In genomic region chr19:10086904-10087256, GRCh38 we compare ENCODE assay signal across 8 cellular contexts. TPM values are rescaled to one million over a fixed set of nuclear protein-coding genes. Genes with fewer than 3 reads are reported as not detected.
A peak's percentile ranks its signal among the peaks of the same experiment; 100 is the strongest.
DNase-seq lines count a peak whose midpoint lies in the region; ATAC-seq, FAIRE-seq and TF ChIP-seq lines count a peak whose summit lies in the region.

No MANE protein-coding gene starts in this region.

- peak overlapping the region in 3 of 4 donors; percentile 62 to 71 (median 65) for H3K27ac ChIP-seq in pancreas

- WGBS in pancreas, 2 donors = 32 to 39% methylated on average over 26 of the region's 26 CpGs

- H3K9me3 Mint-ChIP-seq in activated CD4-positive, alpha-beta T cell treated with anti-CD3 and anti-CD28 coated beads, Interleukin-2, amount 10 ng/mL, durations not matched to agents 24 days and 14 days = no peaks in the 10 kb centered on the region

- peak overlapping the region; percentile 91 for H3K4me3 Mint-ChIP-seq in activated CD4-positive, alpha-beta T cell treated with anti-CD3 and anti-CD28 coated beads, Interleukin-2, amount 10 ng/mL, durations not matched to agents 24 days and 14 days

- ATAC-seq in esophagus mucosa (peak; percentile 23), pancreas (peak in 2 of 4 donors; percentile 5 to 21), GM21447 (IDR thresholded peaks at IDR 0.05; ENCODE audit: unreplicated experiment) (no peak), HG02759 (IDR thresholded peaks at IDR 0.05; ENCODE audit: unreplicated experiment) (no peak)

- FAIRE-seq in pancreas (lab: Jason Lieb, UNC) = no peak

- H3K36me3 ChIP-seq in pancreas = no peaks in the 10 kb centered on the region

- intact Hi-C loops in activated CD4-positive, alpha-beta T cell treated with anti-CD3 and anti-CD28 coated beads, Interleukin-2, amount 10 ng/mL, durations not matched to agents 24 days and 14 days (cut with micrococcal nuclease) = loop anchor here (1.0 to 10.0 kb wide), 2 partner anchors 8 to 1252 kb away; partner anchors contain the start of genes MBD3L1 and ZNF558
- intact Hi-C loops in pancreas (cut with DNase I) = no loop called here

- peak overlapping the region; percentile 76 to 95 (median 86) for H3K4me3 ChIP-seq in pancreas

- H3K36me3 Mint-ChIP-seq in activated CD4-positive, alpha-beta T cell treated with anti-CD3 and anti-CD28 coated beads, Interleukin-2, amount 10 ng/mL, durations not matched to agents 24 days and 14 days (ENCODE audit: low read depth) = peaks cover 29% of the 10 kb centered on the region

- DNase-seq in GM03348 (ENCODE audit: low spot score) = peak; percentile 50
- DNase-seq in activated CD4-positive, alpha-beta T cell treated with anti-CD3 and anti-CD28 coated beads, Interleukin-2, amount 10 ng/mL, durations not matched to agents 24 days and 14 days = peak; percentile 83
- peak in 3 of 6 donors; percentile 52 to 78 (median 60) for DNase-seq in pancreas
- no peak for DNase-seq in GM20000 (ENCODE audit: low spot score)
- no peak for DNase-seq in medulla oblongata (ENCODE audit: extremely low spot score)

- H3K4me1 Mint-ChIP-seq in activated CD4-positive, alpha-beta T cell treated with anti-CD3 and anti-CD28 coated beads, Interleukin-2, amount 10 ng/mL, durations not matched to agents 24 days and 14 days = peaks cover 14% of the 10 kb centered on the region

- no peaks in the 10 kb centered on the region for H3K4me1 ChIP-seq in pancreas

- no peaks in the 10 kb centered on the region for H3K27me3 Mint-ChIP-seq in activated CD4-positive, alpha-beta T cell treated with anti-CD3 and anti-CD28 coated beads, Interleukin-2, amount 10 ng/mL, durations not matched to agents 24 days and 14 days

- no peaks in the 10 kb centered on the region for H3K9me3 ChIP-seq in pancreas

- peak overlapping the region; percentile 79 for H3K27ac Mint-ChIP-seq in activated CD4-positive, alpha-beta T cell treated with anti-CD3 and anti-CD28 coated beads, Interleukin-2, amount 10 ng/mL, durations not matched to agents 24 days and 14 days

- H3K27me3 ChIP-seq in pancreas = no peaks in the 10 kb centered on the region

- TF ChIP-seq CTCF in pancreas (IDR thresholded peaks at IDR 0.05) = no peak
- no peak for TF ChIP-seq CTCF in GM20000 (IDR thresholded peaks at IDR 0.05; ENCODE audit: extremely low read depth, missing control alignments)

RNA-seq across cellular contexts. Expression of gene SHFL, which starts 0.8 kb away (rescaled TPM):
- 56.0 and 60.5 TPM in 2 replicates for total RNA-seq in activated CD4-positive, alpha-beta T cell treated with anti-CD3 and anti-CD28 coated beads, Interleukin-2, amount 10 ng/mL, durations not matched to agents 24 days and 14 days
- total RNA-seq in esophagus mucosa (11.1 TPM), pancreas (10 to 100 TPM in 5 of 6 donors, 1 to 10 TPM in 1; 7.9 to 19.9 (median 14.5) TPM)
- 10 to 100 TPM; 39.6 to 41.0 TPM for polyA plus RNA-seq in pancreas

RNA-seq across cellular contexts. Expression of gene ANGPTL6, which starts 15.6 kb away (rescaled TPM):
- total RNA-seq in activated CD4-positive, alpha-beta T cell treated with anti-CD3 and anti-CD28 coated beads, Interleukin-2, amount 10 ng/mL, durations not matched to agents 24 days and 14 days = 9.9 and 11.4 TPM in 2 replicates
- not detected for total RNA-seq in esophagus mucosa
- 1 to 10 TPM in 1 of 6 donors, under 1 TPM in 5; 0.12 to 1.1 (median 0.74) TPM for total RNA-seq in pancreas
- polyA plus RNA-seq in pancreas = 1 to 10 TPM; 1.2 to 1.7 TPM

RNA-seq across cellular contexts. Expression of gene PPAN, which starts 19.3 kb away (rescaled TPM):
- 222 and 232 TPM in 2 replicates for total RNA-seq in activated CD4-positive, alpha-beta T cell treated with anti-CD3 and anti-CD28 coated beads, Interleukin-2, amount 10 ng/mL, durations not matched to agents 24 days and 14 days
- 32.3 TPM for total RNA-seq in esophagus mucosa
- 10 to 100 TPM in 5 of 6 donors, 1 to 10 TPM in 1; 9.3 to 32.0 (median 15.8) TPM for total RNA-seq in pancreas
- 10 to 100 TPM; 55.9 to 67.9 TPM for polyA plus RNA-seq in pancreas

RNA-seq across cellular contexts. Expression of gene P2RY11, which starts 24.6 kb away (rescaled TPM):
- total RNA-seq in activated CD4-positive, alpha-beta T cell treated with anti-CD3 and anti-CD28 coated beads, Interleukin-2, amount 10 ng/mL, durations not matched to agents 24 days and 14 days = 61.1 and 62.5 TPM in 2 replicates
- total RNA-seq in esophagus mucosa (4.8 TPM), pancreas (1 to 10 TPM; 2.5 to 8.5 (median 5.8) TPM)
- polyA plus RNA-seq in pancreas = 10 to 100 TPM; 17.4 TPM

RNA-seq across cellular contexts. Expression of gene EIF3G, which starts 32.8 kb away (rescaled TPM):
- total RNA-seq in activated CD4-positive, alpha-beta T cell treated with anti-CD3 and anti-CD28 coated beads, Interleukin-2, amount 10 ng/mL, durations not matched to agents 24 days and 14 days = 335 and 341 TPM in 2 replicates
- total RNA-seq in esophagus mucosa = 166 TPM
- total RNA-seq in pancreas = 100 to 1,000 TPM; 146 to 215 (median 181) TPM
- polyA plus RNA-seq in pancreas = 100 to 1,000 TPM; 169 to 228 TPM

Comparison
In these comparisons a context has a peak if more than half of its experiments do, and no peak if none do; other contexts are left out.
1. DNase-seq: peak in GM03348 (single experiment) and activated CD4-positive, alpha-beta T cell treated with anti-CD3 and anti-CD28 coated beads, Interleukin-2, amount 10 ng/mL, durations not matched to agents 24 days and 14 days (single experiment); none in GM20000 (single experiment) and medulla oblongata (single experiment).